In genomic region chr13:30479154-30479553, GRCh38 we compare ENCODE assay signal across 2 cellular contexts.
TF ChIP-seq lines count a peak whose summit lies in the region.

No MANE protein-coding gene starts in this region.

TF ChIP-seq in GM23338, 12 proteins besides CTCF, POLR2A, EP300 and RAD21:
- TF ChIP-seq ZNF462 (CRISPR knock-in tag; IDR thresholded peaks at IDR 0.05): no peak
- no peak for TF ChIP-seq ZNF331 (CRISPR knock-in tag; IDR thresholded peaks at IDR 0.05; ENCODE audit: low read depth)
- TF ChIP-seq JUNB (IDR thresholded peaks at IDR 0.05; ENCODE audit: unreplicated experiment): no peak

TF ChIP-seq in liver, 16 proteins besides CTCF, POLR2A, EP300 and RAD21 (continued from another document):
- peak; percentile 64 for TF ChIP-seq REST (IDR thresholded peaks at IDR 0.05)
- TF ChIP-seq JUND (IDR thresholded peaks at IDR 0.05): peak; percentile 64 to 66
- TF ChIP-seq FOXA1 (IDR thresholded peaks at IDR 0.05): no peak
- TF ChIP-seq NR2F2 (IDR thresholded peaks at IDR 0.05): no peak
- no peak for TF ChIP-seq FOXA2 (IDR thresholded peaks at IDR 0.05)
- TF ChIP-seq HNF4A (conservative IDR thresholded peaks at IDR 0.05): peak; percentile 96 to 97
